1 cellular context compared by ENCODE assay signal in genomic region chr3:146513386-146514051, GRCh38.
TF ChIP-seq lines count a peak whose summit lies in the region.

No MANE protein-coding gene starts in this region.

TF ChIP-seq in WTC11, 78 proteins besides CTCF, POLR2A, EP300 and RAD21 (continued from another document):
- TF ChIP-seq, protein P1, sequence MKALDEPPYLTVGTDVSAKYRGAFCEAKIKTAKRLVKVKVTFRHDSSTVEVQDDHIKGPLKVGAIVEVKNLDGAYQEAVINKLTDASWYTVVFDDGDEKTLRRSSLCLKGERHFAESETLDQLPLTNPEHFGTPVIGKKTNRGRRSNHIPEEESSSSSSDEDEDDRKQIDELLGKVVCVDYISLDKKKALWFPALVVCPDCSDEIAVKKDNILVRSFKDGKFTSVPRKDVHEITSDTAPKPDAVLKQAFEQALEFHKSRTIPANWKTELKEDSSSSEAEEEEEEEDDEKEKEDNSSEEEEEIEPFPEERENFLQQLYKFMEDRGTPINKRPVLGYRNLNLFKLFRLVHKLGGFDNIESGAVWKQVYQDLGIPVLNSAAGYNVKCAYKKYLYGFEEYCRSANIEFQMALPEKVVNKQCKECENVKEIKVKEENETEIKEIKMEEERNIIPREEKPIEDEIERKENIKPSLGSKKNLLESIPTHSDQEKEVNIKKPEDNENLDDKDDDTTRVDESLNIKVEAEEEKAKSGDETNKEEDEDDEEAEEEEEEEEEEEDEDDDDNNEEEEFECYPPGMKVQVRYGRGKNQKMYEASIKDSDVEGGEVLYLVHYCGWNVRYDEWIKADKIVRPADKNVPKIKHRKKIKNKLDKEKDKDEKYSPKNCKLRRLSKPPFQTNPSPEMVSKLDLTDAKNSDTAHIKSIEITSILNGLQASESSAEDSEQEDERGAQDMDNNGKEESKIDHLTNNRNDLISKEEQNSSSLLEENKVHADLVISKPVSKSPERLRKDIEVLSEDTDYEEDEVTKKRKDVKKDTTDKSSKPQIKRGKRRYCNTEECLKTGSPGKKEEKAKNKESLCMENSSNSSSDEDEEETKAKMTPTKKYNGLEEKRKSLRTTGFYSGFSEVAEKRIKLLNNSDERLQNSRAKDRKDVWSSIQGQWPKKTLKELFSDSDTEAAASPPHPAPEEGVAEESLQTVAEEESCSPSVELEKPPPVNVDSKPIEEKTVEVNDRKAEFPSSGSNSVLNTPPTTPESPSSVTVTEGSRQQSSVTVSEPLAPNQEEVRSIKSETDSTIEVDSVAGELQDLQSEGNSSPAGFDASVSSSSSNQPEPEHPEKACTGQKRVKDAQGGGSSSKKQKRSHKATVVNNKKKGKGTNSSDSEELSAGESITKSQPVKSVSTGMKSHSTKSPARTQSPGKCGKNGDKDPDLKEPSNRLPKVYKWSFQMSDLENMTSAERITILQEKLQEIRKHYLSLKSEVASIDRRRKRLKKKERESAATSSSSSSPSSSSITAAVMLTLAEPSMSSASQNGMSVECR (CRISPR knock-in tag; IDR thresholded peaks at IDR 0.05; ENCODE audit: borderline replicate concordance) = no peak
- TF ChIP-seq MAX (CRISPR knock-in tag; IDR thresholded peaks at IDR 0.05) = no peak
